Comparison of ENCODE assay signal across 21 cellular contexts in genomic region chr3:196440696-196441095, GRCh38. TPM values are rescaled to one million over a fixed set of nuclear protein-coding genes. Genes with fewer than 3 reads are reported as not detected.
DNase-seq lines count a peak whose midpoint lies in the region; ATAC-seq, FAIRE-seq and TF ChIP-seq lines count a peak whose summit lies in the region.
"Had no signal": no experiment of that assay in that cellular context is flagged by ENCODE, and none has a peak within 500 bp of the region (broad histone marks: within the 10 kb centered on the region; RNA-seq: fewer than 3 reads in every experiment).

No MANE protein-coding gene starts in this region.

- TF ChIP-seq CTCF in type B pancreatic cell (conservative IDR thresholded peaks at IDR 0.05) = no peak

- DNase-seq in AG20443 (ENCODE audit: low spot score) = peak; percentile 10
- DNase-seq in GM19239 (ENCODE audit: insufficient read length, low spot score) = no peak
- no peak for DNase-seq in NCI-H345 treated with DMSO at 0.1 percent for 48 hours (lab: John Stamatoyannopoulos, UW; ENCODE audit: unreplicated experiment)
- no peak for DNase-seq in type B pancreatic cell (ENCODE audit: extremely low spot score, unreplicated experiment)
- DNase-seq in HEK293T (ENCODE audit: extremely low spot score) = no peak
- no peak for DNase-seq in caudate nucleus (lab: John Stamatoyannopoulos, UW)
- DNase-seq: activated CD4-positive, alpha-beta memory T cell treated with anti-CD3 and anti-CD28 coated beads for 36 hours; activated T-cell treated with anti-CD3 and anti-CD28 coated beads, Interleukin-2, amount 50 U/mL, for 4 hours; dorsolateral prefrontal cortex; H9; hippocampal formation; left colon; NCI-H2029; NCI-H526; stimulated activated naive CD4-positive, alpha-beta T cell treated with Interleukin-2 at 50 U/mL for 16 hours had no signal

- H3K4me3 Mint-ChIP-seq in activated T-helper 17 cell treated with anti-CD3 and anti-CD28 coated beads, Interleukin-2, amount 50 U/mL, for 72 hours = no peak overlapping the region
- no peak overlapping the region for H3K4me3 Mint-ChIP-seq in type B pancreatic cell
- H3K4me3 Mint-ChIP-seq: activated CD4-positive, alpha-beta memory T cell treated with anti-CD3 and anti-CD28 coated beads for 36 hours; activated naive CD8-positive, alpha-beta T cell; activated T-cell treated with anti-CD3 and anti-CD28 coated beads, Interleukin-2, amount 50 U/mL, for 4 hours; H9 had no signal

- H3K36me3 Mint-ChIP-seq in activated T-helper 17 cell treated with anti-CD3 and anti-CD28 coated beads, Interleukin-2, amount 50 U/mL, for 72 hours (ENCODE audit: low read depth) = no peaks in the 10 kb centered on the region
- no peaks in the 10 kb centered on the region for H3K36me3 Mint-ChIP-seq in type B pancreatic cell
- H3K36me3 Mint-ChIP-seq: activated CD4-positive, alpha-beta memory T cell treated with anti-CD3 and anti-CD28 coated beads for 36 hours; activated naive CD8-positive, alpha-beta T cell had no signal

- H3K27ac Mint-ChIP-seq in activated T-helper 17 cell treated with anti-CD3 and anti-CD28 coated beads, Interleukin-2, amount 50 U/mL, for 72 hours = no peak overlapping the region
- no peak overlapping the region for H3K27ac Mint-ChIP-seq in type B pancreatic cell
- H3K27ac Mint-ChIP-seq: activated naive CD8-positive, alpha-beta T cell; H9 had no signal

- H3K27me3 Mint-ChIP-seq in activated T-helper 17 cell treated with anti-CD3 and anti-CD28 coated beads, Interleukin-2, amount 50 U/mL, for 72 hours = no peaks in the 10 kb centered on the region
- no peaks in the 10 kb centered on the region for H3K27me3 Mint-ChIP-seq in type B pancreatic cell
- H3K27me3 Mint-ChIP-seq: activated CD4-positive, alpha-beta memory T cell treated with anti-CD3 and anti-CD28 coated beads for 36 hours; activated naive CD8-positive, alpha-beta T cell had no signal

- peak; percentile 50 for ATAC-seq in HG03066 (IDR thresholded peaks at IDR 0.05; ENCODE audit: low read depth, unreplicated experiment)
- peak; percentile 18 for ATAC-seq in activated T-helper 17 cell treated with anti-CD3 and anti-CD28 coated beads, Interleukin-2, amount 50 U/mL, for 72 hours (replicated peaks)
- ATAC-seq: left colon had no signal

- FAIRE-seq in GM19239 (lab: Jason Lieb, UNC) = peak; percentile 14
- FAIRE-seq: TTC549 had no signal

- H3K27ac ChIP-seq in caudate nucleus (ENCODE audit: low read depth, low read length) = no peak overlapping the region
- H3K27ac ChIP-seq: dorsolateral prefrontal cortex, esophagus muscularis mucosa, skin epidermis had no signal

- H3K9me3 Mint-ChIP-seq in activated T-helper 17 cell treated with anti-CD3 and anti-CD28 coated beads, Interleukin-2, amount 50 U/mL, for 72 hours = no peaks in the 10 kb centered on the region
- H3K9me3 Mint-ChIP-seq in type B pancreatic cell = no peaks in the 10 kb centered on the region
- H3K9me3 Mint-ChIP-seq: activated CD4-positive, alpha-beta memory T cell treated with anti-CD3 and anti-CD28 coated beads for 36 hours; activated T-cell treated with anti-CD3 and anti-CD28 coated beads, Interleukin-2, amount 50 U/mL, for 4 hours; H9 had no signal

- CTCF ChIA-PET in HEK293T (lab: Yijun Ruan, JAX) = no interaction called here

- POLR2A ChIA-PET in HEK293T (lab: Yijun Ruan, JAX) = interaction anchor here (2.5 kb wide), 1 partner anchor 8 kb away, joined by 8 read pairs; the partner anchor contains the start of gene UBXN7

- H3K4me1 Mint-ChIP-seq in activated T-helper 17 cell treated with anti-CD3 and anti-CD28 coated beads, Interleukin-2, amount 50 U/mL, for 72 hours = peaks cover 11% of the 10 kb centered on the region
- peaks cover 4% of the 10 kb centered on the region for H3K4me1 Mint-ChIP-seq in type B pancreatic cell (ENCODE audit: unreplicated experiment)

TF ChIP-seq in HEK293T, 16 proteins besides CTCF, POLR2A, EP300 and RAD21:
- no peak for TF ChIP-seq L3MBTL2 (conservative IDR thresholded peaks at IDR 0.05)
- TF ChIP-seq TARDBP (IDR thresholded peaks at IDR 0.05) = no peak
- no peak for TF ChIP-seq ZNF384 (IDR thresholded peaks at IDR 0.05)
- no peak for TF ChIP-seq SUZ12 (IDR thresholded peaks at IDR 0.05)
- no peak for TF ChIP-seq CTBP1 (IDR thresholded peaks at IDR 0.05; ENCODE audit: borderline replicate concordance)
- no peak for TF ChIP-seq ARNT (IDR thresholded peaks at IDR 0.05)
- no peak for TF ChIP-seq FOXM1 (IDR thresholded peaks at IDR 0.05; ENCODE audit: borderline replicate concordance)
- TF ChIP-seq, protein P1, sequence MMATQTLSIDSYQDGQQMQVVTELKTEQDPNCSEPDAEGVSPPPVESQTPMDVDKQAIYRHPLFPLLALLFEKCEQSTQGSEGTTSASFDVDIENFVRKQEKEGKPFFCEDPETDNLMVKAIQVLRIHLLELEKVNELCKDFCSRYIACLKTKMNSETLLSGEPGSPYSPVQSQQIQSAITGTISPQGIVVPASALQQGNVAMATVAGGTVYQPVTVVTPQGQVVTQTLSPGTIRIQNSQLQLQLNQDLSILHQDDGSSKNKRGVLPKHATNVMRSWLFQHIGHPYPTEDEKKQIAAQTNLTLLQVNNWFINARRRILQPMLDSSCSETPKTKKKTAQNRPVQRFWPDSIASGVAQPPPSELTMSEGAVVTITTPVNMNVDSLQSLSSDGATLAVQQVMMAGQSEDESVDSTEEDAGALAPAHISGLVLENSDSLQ (IDR thresholded peaks at IDR 0.05) = no peak
- no peak for TF ChIP-seq ELF4 (IDR thresholded peaks at IDR 0.05)
- no peak for TF ChIP-seq LEF1 (IDR thresholded peaks at IDR 0.05; ENCODE audit: borderline replicate concordance)
- no peak for TF ChIP-seq SP1 (IDR thresholded peaks at IDR 0.05)
- TF ChIP-seq HDGF (IDR thresholded peaks at IDR 0.05; ENCODE audit: borderline replicate concordance) = no peak

RNA-seq across cellular contexts. Expression of gene UBXN7, which starts 8.5 kb away (rescaled TPM):
- 10 to 100 TPM; 49.1 to 99.2 TPM for total RNA-seq in activated T-helper 17 cell treated with anti-CD3 and anti-CD28 coated beads, Interleukin-2, amount 50 U/mL, for 72 hours
- total RNA-seq in type B pancreatic cell (ENCODE audit: low replicate concordance) = 77.2 and 89.2 TPM in 2 replicates
